In the genomic region with DNA sequence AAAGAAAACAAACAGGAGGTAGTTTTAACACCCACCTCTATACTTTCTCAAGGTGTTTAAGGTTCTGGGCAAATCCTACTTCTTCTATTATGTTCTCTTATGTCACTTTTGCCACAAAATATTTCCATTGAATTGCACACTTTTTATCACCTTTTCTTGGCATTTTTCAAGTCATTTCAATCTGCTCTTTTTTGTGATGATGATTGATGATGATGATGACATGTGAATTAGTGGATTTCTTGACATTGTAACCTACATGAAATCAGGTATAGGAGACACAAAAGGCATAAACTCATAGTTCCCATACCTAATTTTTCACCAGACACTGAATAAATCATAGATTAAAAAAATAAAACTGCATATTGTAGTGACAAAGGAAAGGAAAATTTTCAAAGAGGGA, we compare ENCODE assay signal across 1 cellular context.
TF ChIP-seq lines count a peak whose summit lies in the region.

No MANE protein-coding gene starts in this region.

TF ChIP-seq in GM12878, 131 proteins besides CTCF, POLR2A, EP300 and RAD21:
- TF ChIP-seq KLF5 (IDR thresholded peaks at IDR 0.05; ENCODE audit: partially characterized antibody) (no peak), MEF2B (IDR thresholded peaks at IDR 0.05; ENCODE audit: partially characterized antibody, poor library complexity, severe bottlenecking) (no peak), PAX8 (IDR thresholded peaks at IDR 0.05) (no peak), WRNIP1 (IDR thresholded peaks at IDR 0.05; ENCODE audit: borderline replicate concordance, low read depth, low read length) (no peak), NR2F1 (conservative IDR thresholded peaks at IDR 0.05) (no peak), SPI1 (IDR thresholded peaks at IDR 0.05; ENCODE audit: borderline replicate concordance, insufficient read depth, low read depth, low read length) (no peak), HDAC6 (IDR thresholded peaks at IDR 0.05; ENCODE audit: unreplicated experiment) (no peak), TBL1XR1 (IDR thresholded peaks at IDR 0.05; ENCODE audit: low read depth, low read length) (no peak), BHLHE40 (IDR thresholded peaks at IDR 0.05; ENCODE audit: borderline replicate concordance in 1 of 2, low read depth in 2 of 2, low read length in 1 of 2) (no peak), ZNF24 (IDR thresholded peaks at IDR 0.05) (no peak), RAD51 (IDR thresholded peaks at IDR 0.05) (no peak), KAT2A (conservative IDR thresholded peaks at IDR 0.05; ENCODE audit: control insufficient read depth, low read depth, low read length) (no peak), ZZZ3 (IDR thresholded peaks at IDR 0.05; ENCODE audit: control insufficient read depth, insufficient read length, low read depth) (no peak), FOXM1 (IDR thresholded peaks at IDR 0.05; ENCODE audit: low read depth, low read length) (no peak)
- TF ChIP-seq, protein P1, sequence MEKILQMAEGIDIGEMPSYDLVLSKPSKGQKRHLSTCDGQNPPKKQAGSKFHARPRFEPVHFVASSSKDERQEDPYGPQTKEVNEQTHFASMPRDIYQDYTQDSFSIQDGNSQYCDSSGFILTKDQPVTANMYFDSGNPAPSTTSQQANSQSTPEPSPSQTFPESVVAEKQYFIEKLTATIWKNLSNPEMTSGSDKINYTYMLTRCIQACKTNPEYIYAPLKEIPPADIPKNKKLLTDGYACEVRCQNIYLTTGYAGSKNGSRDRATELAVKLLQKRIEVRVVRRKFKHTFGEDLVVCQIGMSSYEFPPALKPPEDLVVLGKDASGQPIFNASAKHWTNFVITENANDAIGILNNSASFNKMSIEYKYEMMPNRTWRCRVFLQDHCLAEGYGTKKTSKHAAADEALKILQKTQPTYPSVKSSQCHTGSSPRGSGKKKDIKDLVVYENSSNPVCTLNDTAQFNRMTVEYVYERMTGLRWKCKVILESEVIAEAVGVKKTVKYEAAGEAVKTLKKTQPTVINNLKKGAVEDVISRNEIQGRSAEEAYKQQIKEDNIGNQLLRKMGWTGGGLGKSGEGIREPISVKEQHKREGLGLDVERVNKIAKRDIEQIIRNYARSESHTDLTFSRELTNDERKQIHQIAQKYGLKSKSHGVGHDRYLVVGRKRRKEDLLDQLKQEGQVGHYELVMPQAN (conservative IDR thresholded peaks at IDR 0.05), result no peak
- TF ChIP-seq, protein P2, sequence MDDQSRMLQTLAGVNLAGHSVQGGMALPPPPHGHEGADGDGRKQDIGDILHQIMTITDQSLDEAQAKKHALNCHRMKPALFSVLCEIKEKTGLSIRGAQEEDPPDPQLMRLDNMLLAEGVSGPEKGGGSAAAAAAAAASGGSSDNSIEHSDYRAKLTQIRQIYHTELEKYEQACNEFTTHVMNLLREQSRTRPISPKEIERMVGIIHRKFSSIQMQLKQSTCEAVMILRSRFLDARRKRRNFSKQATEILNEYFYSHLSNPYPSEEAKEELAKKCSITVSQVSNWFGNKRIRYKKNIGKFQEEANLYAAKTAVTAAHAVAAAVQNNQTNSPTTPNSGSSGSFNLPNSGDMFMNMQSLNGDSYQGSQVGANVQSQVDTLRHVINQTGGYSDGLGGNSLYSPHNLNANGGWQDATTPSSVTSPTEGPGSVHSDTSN (IDR thresholded peaks at IDR 0.05; ENCODE audit: insufficient replicate concordance, low read depth, low read length), result no peak
